28 cellular contexts compared by ENCODE assay signal in the genomic region with DNA sequence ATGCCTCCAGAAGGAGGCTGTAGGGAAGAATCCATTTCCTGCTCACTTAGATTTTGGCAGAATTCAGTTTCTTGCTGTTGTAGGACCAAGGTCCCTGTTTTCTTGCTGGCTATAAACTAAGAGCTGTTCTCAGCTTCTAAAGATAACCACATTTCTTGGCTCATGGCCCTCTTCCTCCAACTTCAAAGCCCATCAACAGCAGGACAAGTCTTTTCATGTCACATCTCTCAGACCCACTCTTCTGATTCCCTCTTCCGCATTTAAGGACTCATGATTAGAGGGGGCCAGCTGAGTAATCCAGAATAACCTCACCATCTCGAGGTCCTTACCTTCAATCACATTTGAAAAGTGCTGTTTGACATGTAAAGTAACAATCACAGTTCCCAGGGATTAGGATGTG. TPM values are rescaled to one million over a fixed set of nuclear protein-coding genes. Genes with fewer than 3 reads are reported as not detected.
"Had no signal": no experiment of that assay in that cellular context is flagged by ENCODE, and none has a peak within 500 bp of the region (broad histone marks: within the 10 kb centered on the region; RNA-seq: fewer than 3 reads in every experiment).

No MANE protein-coding gene starts in this region.

- H3K36me3 Mint-ChIP-seq: memory B cell; natural killer cell treated with Interleukin-12 subunit alpha and Interleukin-12 subunit beta and Interleukin-15 and Interleukin-18, amount 100 ng/mL, for 72 hours had no signal

- FAIRE-seq: keratinocyte, pancreas had no signal

- DNase-seq: colonic mucosa; effector CD8-positive, alpha-beta T cell; endodermal cell; foreskin melanocyte; head of caudate nucleus; left ventricle myocardium superior; lower lobe of right lung; naive B cell; pancreas; stimulated activated CD4-positive, alpha-beta T cell treated with anti-CD3 and anti-CD28 coated beads, Interleukin-12 subunit alpha, Interleukin-12 subunit beta, amount 100 ng/mL, for 4 hours; stimulated activated CD4-positive, alpha-beta T cell treated with anti-CD3 and anti-CD28 coated beads, Interleukin-1b, Interleukin-23, amount 100 ng/mL, for 48 hours; stimulated activated CD4-positive, alpha-beta T cell treated with anti-CD3 and anti-CD28 coated beads, Interleukin-4, amount 100 ng/mL, for 1 hour; stimulated activated CD8-positive, alpha-beta memory T cell treated with anti-CD3 and anti-CD28 coated beads, Interleukin-4, amount 100 ng/mL, for 48 hours; stimulated activated naive CD4-positive, alpha-beta T cell; stimulated activated naive CD8-positive, alpha-beta T cell treated with anti-CD3 and anti-CD28 coated beads, Interleukin-15, amount 100 ng/mL, for 72 hours; thyroid gland; trophoblast cell had no signal

- H3K9me3 ChIP-seq: colonic mucosa, esophagus muscularis mucosa, lower lobe of right lung, neutrophil, pancreas, thyroid gland, vagina had no signal

- H3K4me1 Mint-ChIP-seq: stimulated activated naive CD8-positive, alpha-beta T cell treated with anti-CD3 and anti-CD28 coated beads, Interleukin-15, amount 100 ng/mL, for 72 hours had no signal

- H3K9me3 Mint-ChIP-seq: dendritic cell treated with granulocyte-macrophage colony-stimulating factor and Interleukin-4, amounts not matched to agents 40 ng/mL and 50 ng/mL, for 4 days; endodermal cell; memory B cell; natural killer cell treated with Interleukin-12 subunit alpha and Interleukin-12 subunit beta and Interleukin-15 and Interleukin-18, amount 100 ng/mL, for 72 hours; neural crest cell; stimulated activated naive CD8-positive, alpha-beta T cell treated with anti-CD3 and anti-CD28 coated beads, Interleukin-15, amount 100 ng/mL, for 72 hours had no signal

- H3K27ac ChIP-seq: colonic mucosa, esophagus muscularis mucosa, lower lobe of right lung, neutrophil, pancreas, thyroid gland, vagina had no signal

- H3K4me2 ChIP-seq: smooth muscle cell had no signal

- H3K36me3 ChIP-seq: colonic mucosa, esophagus muscularis mucosa, lower lobe of right lung, neutrophil, pancreas, thyroid gland, vagina had no signal

- H3K27me3 ChIP-seq: colonic mucosa, esophagus muscularis mucosa, pancreas, thyroid gland, vagina had no signal

- H3K4me1 ChIP-seq: colonic mucosa, esophagus muscularis mucosa, lower lobe of right lung, pancreas, thyroid gland, vagina had no signal

- H3K27ac Mint-ChIP-seq: dendritic cell treated with granulocyte-macrophage colony-stimulating factor and Interleukin-4, amounts not matched to agents 40 ng/mL and 50 ng/mL, for 4 days; endodermal cell; memory B cell; naive B cell; natural killer cell treated with Interleukin-12 subunit alpha and Interleukin-12 subunit beta and Interleukin-15 and Interleukin-18, amount 100 ng/mL, for 72 hours; stimulated activated naive CD8-positive, alpha-beta T cell treated with anti-CD3 and anti-CD28 coated beads, Interleukin-15, amount 100 ng/mL, for 72 hours had no signal

- H3K4me3 Mint-ChIP-seq: dendritic cell treated with granulocyte-macrophage colony-stimulating factor and Interleukin-4, amounts not matched to agents 40 ng/mL and 50 ng/mL, for 4 days; endodermal cell; memory B cell; naive B cell; natural killer cell treated with Interleukin-12 subunit alpha and Interleukin-12 subunit beta and Interleukin-15 and Interleukin-18, amount 100 ng/mL, for 72 hours; neural crest cell; stimulated activated naive CD8-positive, alpha-beta T cell treated with anti-CD3 and anti-CD28 coated beads, Interleukin-15, amount 100 ng/mL, for 72 hours had no signal

- ATAC-seq: left ventricle myocardium superior; lower lobe of right lung; natural killer cell treated with Interleukin-12 subunit alpha and Interleukin-12 subunit beta and Interleukin-15 and Interleukin-18, amount 100 ng/mL, for 72 hours; pancreas; sciatic nerve; stimulated activated naive CD8-positive, alpha-beta T cell treated with anti-CD3 and anti-CD28 coated beads, Interleukin-15, amount 100 ng/mL, for 72 hours had no signal

- H3K4me3 ChIP-seq: colonic mucosa, esophagus muscularis mucosa, lower lobe of right lung, pancreas, smooth muscle cell, thyroid gland, vagina had no signal

RNA-seq across cellular contexts. Expression of a gene that starts 48.8 kb away (rescaled TPM):
- total RNA-seq: colonic mucosa; endodermal cell; lower lobe of right lung; natural killer cell treated with Interleukin-12 subunit alpha and Interleukin-12 subunit beta and Interleukin-15 and Interleukin-18, amount 100 ng/mL, for 72 hours; neural crest cell; smooth muscle cell; ureter had no signal
